Comparison of ENCODE assay signal across 25 cellular contexts in genomic region chr16:12296406-12296805, GRCh38.
"Had no signal": no experiment of that assay in that cellular context is flagged by ENCODE, and none has a peak within 500 bp of the region (broad histone marks: within the 10 kb centered on the region; RNA-seq: fewer than 3 reads in every experiment).

No MANE protein-coding gene starts in this region.

- H3K4me1 ChIP-seq: ascending aorta had no signal

- H3K4me2 ChIP-seq: PC-9 had no signal

- H2AFZ ChIP-seq: PC-9 had no signal

- ATAC-seq: activated naive CD4-positive, alpha-beta T cell treated with anti-CD3 and anti-CD28 coated beads, Interleukin-2, amount 50 U/mL, for 72 hours; activated naive CD8-positive, alpha-beta T cell treated with anti-CD3 and anti-CD28 coated beads, Interleukin-2, amount 50 U/mL, for 24 hours; activated T-cell treated with anti-CD3 and anti-CD28 coated beads, Interleukin-2, amount 50 U/mL, for 4 hours; T-cell had no signal

- H3K27me3 Mint-ChIP-seq: activated CD4-positive, alpha-beta memory T cell treated with anti-CD3 and anti-CD28 coated beads for 36 hours; activated CD4-positive, alpha-beta T cell treated with anti-CD3 and anti-CD28 coated beads, Interleukin-2, amount 10 ng/mL, durations not matched to agents 7 days and 5 days; activated naive CD8-positive, alpha-beta T cell treated with anti-CD3 and anti-CD28 coated beads, Interleukin-2, amount 50 U/mL, for 24 hours; brain; T-cell had no signal

- H3K9me3 ChIP-seq: ascending aorta had no signal

- H3K27ac ChIP-seq: ascending aorta, PC-9 had no signal

- H3K4me3 Mint-ChIP-seq: activated CD4-positive, alpha-beta memory T cell treated with anti-CD3 and anti-CD28 coated beads for 36 hours; activated CD4-positive, alpha-beta T cell treated with anti-CD3 and anti-CD28 coated beads, Interleukin-2, amount 10 ng/mL, durations not matched to agents 7 days and 5 days; activated naive CD8-positive, alpha-beta T cell treated with anti-CD3 and anti-CD28 coated beads, Interleukin-2, amount 50 U/mL, for 24 hours; activated T-cell treated with anti-CD3 and anti-CD28 coated beads, Interleukin-2, amount 50 U/mL, for 4 hours; brain; T-cell had no signal

- H3K36me3 ChIP-seq: ascending aorta had no signal

- H3K4me1 Mint-ChIP-seq: activated CD4-positive, alpha-beta T cell treated with anti-CD3 and anti-CD28 coated beads, Interleukin-2, amount 10 ng/mL, durations not matched to agents 7 days and 5 days had no signal

- H3K27ac Mint-ChIP-seq: activated CD4-positive, alpha-beta memory T cell treated with anti-CD3 and anti-CD28 coated beads for 36 hours; activated CD4-positive, alpha-beta T cell treated with anti-CD3 and anti-CD28 coated beads, Interleukin-2, amount 10 ng/mL, durations not matched to agents 7 days and 5 days; activated naive CD8-positive, alpha-beta T cell treated with anti-CD3 and anti-CD28 coated beads, Interleukin-2, amount 50 U/mL, for 24 hours; brain; T-cell had no signal

- DNase-seq: activated CD4-positive, alpha-beta memory T cell treated with anti-CD3 and anti-CD28 coated beads for 36 hours; activated CD4-positive, alpha-beta T cell treated with anti-CD3 and anti-CD28 coated beads, Interleukin-2, amount 10 ng/mL, durations not matched to agents 7 days and 5 days; activated CD4-positive, CD25-positive, alpha-beta regulatory T cell; activated CD8-positive, alpha-beta memory T cell treated with anti-CD3 and anti-CD28 coated beads for 24 hours; activated effector memory CD4-positive, alpha-beta T cell treated with anti-CD3 and anti-CD28 coated beads, Interleukin-2, amount 50 U/mL, for 16 hours; activated naive CD4-positive, alpha-beta T cell treated with Interleukin-2 at 50 U/mL for 16 hours; activated naive CD8-positive, alpha-beta T cell treated with anti-CD3 and anti-CD28 coated beads, Interleukin-2, amount 50 U/mL, for 24 hours; activated T-cell treated with anti-CD3 and anti-CD28 coated beads, Interleukin-2, amount 50 U/mL, for 4 hours; amniotic stem cell; KG1; NCI-H1048; NCI-H1694; NCI-H2029; NCI-H446; NCI-H524; NCI-H774; NK-92 treated with Interleukin-12 subunit alpha and Interleukin-12 subunit beta, amount 100 ng/mL, for 24 hours; PC-9; SHP77 treated with DMSO at 0.1 percent for 48 hours; T-cell; T-helper 2 cell; T1000 had no signal

- H3K27me3 ChIP-seq: ascending aorta had no signal

- H3K9me3 Mint-ChIP-seq: activated CD4-positive, alpha-beta memory T cell treated with anti-CD3 and anti-CD28 coated beads for 36 hours; activated CD4-positive, alpha-beta T cell treated with anti-CD3 and anti-CD28 coated beads, Interleukin-2, amount 10 ng/mL, durations not matched to agents 7 days and 5 days; activated naive CD4-positive, alpha-beta T cell treated with anti-CD3 and anti-CD28 coated beads, Interleukin-2, amount 50 U/mL, for 72 hours; activated T-cell treated with anti-CD3 and anti-CD28 coated beads, Interleukin-2, amount 50 U/mL, for 4 hours; brain had no signal

- H3K4me3 ChIP-seq: ascending aorta, PC-9 had no signal
